In the genomic region with DNA sequence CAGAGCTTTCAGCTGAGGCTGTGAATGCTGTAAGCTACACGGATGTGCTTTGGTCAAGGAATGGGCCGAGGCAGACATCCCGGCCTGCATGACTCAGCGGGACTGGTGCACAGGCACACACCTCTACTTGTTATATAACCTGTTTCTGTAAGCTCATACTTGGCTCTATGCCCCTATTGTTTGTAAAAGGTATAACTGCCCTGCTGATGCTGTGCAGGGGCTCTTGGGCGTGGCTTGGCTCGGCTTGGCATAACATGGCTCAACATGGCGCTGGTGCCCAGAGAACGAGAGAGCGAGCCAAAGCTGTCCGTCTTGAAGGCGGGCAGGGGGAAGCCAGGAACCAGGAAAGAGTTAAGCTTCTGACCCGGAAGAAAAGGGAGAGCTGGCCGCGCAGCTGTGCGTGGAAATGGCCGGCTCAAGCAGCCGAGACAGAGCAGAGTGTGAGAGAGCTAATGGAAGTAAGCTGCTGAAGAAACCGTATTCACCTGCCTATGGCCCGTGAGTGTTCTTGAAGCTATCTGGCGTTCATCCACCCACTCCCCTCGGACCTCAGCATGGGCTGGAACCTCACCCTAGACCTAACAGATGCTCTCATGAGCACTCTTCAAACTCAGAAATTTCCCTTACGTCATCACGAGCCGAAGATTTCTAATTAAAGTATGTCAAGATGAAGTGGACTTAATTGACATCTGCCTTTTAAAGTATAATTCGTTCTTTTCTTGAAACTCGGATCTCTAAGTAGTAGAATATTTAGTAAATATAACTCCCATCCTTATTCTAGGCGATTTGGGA, we compare ENCODE assay signal across 1 cellular context.
TF ChIP-seq lines count a peak whose summit lies in the region.

No MANE protein-coding gene starts in this region.

TF ChIP-seq in K562, 482 proteins besides CTCF, POLR2A, EP300 and RAD21 (continued from another document and continues in another):
- TF ChIP-seq, protein P1, sequence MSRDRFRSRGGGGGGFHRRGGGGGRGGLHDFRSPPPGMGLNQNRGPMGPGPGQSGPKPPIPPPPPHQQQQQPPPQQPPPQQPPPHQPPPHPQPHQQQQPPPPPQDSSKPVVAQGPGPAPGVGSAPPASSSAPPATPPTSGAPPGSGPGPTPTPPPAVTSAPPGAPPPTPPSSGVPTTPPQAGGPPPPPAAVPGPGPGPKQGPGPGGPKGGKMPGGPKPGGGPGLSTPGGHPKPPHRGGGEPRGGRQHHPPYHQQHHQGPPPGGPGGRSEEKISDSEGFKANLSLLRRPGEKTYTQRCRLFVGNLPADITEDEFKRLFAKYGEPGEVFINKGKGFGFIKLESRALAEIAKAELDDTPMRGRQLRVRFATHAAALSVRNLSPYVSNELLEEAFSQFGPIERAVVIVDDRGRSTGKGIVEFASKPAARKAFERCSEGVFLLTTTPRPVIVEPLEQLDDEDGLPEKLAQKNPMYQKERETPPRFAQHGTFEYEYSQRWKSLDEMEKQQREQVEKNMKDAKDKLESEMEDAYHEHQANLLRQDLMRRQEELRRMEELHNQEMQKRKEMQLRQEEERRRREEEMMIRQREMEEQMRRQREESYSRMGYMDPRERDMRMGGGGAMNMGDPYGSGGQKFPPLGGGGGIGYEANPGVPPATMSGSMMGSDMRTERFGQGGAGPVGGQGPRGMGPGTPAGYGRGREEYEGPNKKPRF (IDR thresholded peaks at IDR 0.05; ENCODE audit: low read depth, low read length): no peak
- TF ChIP-seq ETV1 (tag; conservative IDR thresholded peaks at IDR 0.05; ENCODE audit: low read depth): peak; percentile 33; the same call in 1 of the 2 replicates
- TF ChIP-seq NCOA2 (IDR thresholded peaks at IDR 0.05; ENCODE audit: partially characterized antibody in 2 of 2): no peak
- no peak for TF ChIP-seq CBX1 (IDR thresholded peaks at IDR 0.05; ENCODE audit: low read depth)
- TF ChIP-seq TEAD1 (CRISPR knock-in tag; IDR thresholded peaks at IDR 0.05): no peak
- TF ChIP-seq RBM14 (IDR thresholded peaks at IDR 0.05; ENCODE audit: borderline replicate concordance, insufficient read depth, low read depth, low read length): no peak
- no peak for TF ChIP-seq MEIS2 (IDR thresholded peaks at IDR 0.05; ENCODE audit: partially characterized antibody)
- TF ChIP-seq SMARCA4 (IDR thresholded peaks at IDR 0.05): no peak
- no peak for TF ChIP-seq SMAD3 (CRISPR knock-in tag; conservative IDR thresholded peaks at IDR 0.05)
- peak; percentile 85 for TF ChIP-seq GABPA (tag; conservative IDR thresholded peaks at IDR 0.05; ENCODE audit: low read depth)
- no peak for TF ChIP-seq ZNF561 (CRISPR knock-in tag; conservative IDR thresholded peaks at IDR 0.05)
- peak in 1 of 3 experiments; percentile 17 for TF ChIP-seq YY1 (IDR thresholded peaks at IDR 0.05; ENCODE audit: borderline replicate concordance in 1 of 3, control insufficient read depth in 1 of 3, extremely low read depth in 1 of 3, insufficient read depth in 3 of 3, insufficient read length in 1 of 3, insufficient replicate concordance in 2 of 3, low read depth in 1 of 3, low read length in 2 of 3)
- no peak for TF ChIP-seq ARHGAP35 (IDR thresholded peaks at IDR 0.05; ENCODE audit: partially characterized antibody)
- TF ChIP-seq, protein P2, sequence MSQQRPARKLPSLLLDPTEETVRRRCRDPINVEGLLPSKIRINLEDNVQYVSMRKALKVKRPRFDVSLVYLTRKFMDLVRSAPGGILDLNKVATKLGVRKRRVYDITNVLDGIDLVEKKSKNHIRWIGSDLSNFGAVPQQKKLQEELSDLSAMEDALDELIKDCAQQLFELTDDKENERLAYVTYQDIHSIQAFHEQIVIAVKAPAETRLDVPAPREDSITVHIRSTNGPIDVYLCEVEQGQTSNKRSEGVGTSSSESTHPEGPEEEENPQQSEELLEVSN (IDR thresholded peaks at IDR 0.05; ENCODE audit: borderline replicate concordance in 1 of 2, extremely low read depth in 1 of 2, insufficient read depth in 1 of 2, insufficient read length in 1 of 2, low read depth in 1 of 2, low read length in 1 of 2, poor library complexity in 1 of 2, severe bottlenecking in 1 of 2): no peak
- TF ChIP-seq SAFB (IDR thresholded peaks at IDR 0.05; ENCODE audit: borderline replicate concordance, low read depth, low read length): no peak
- no peak for TF ChIP-seq HDAC1 (IDR thresholded peaks at IDR 0.05)
- no peak for TF ChIP-seq ARID1B (IDR thresholded peaks at IDR 0.05)
- peak; percentile 86 for TF ChIP-seq GABPB1 (CRISPR knock-in tag; IDR thresholded peaks at IDR 0.05)
- peak; percentile 65; the same call in 1 of the 2 replicates for TF ChIP-seq EHMT2 (IDR thresholded peaks at IDR 0.05)
- peak; percentile 82 for TF ChIP-seq MAFG (tag; conservative IDR thresholded peaks at IDR 0.05)
- TF ChIP-seq SRSF1 (IDR thresholded peaks at IDR 0.05; ENCODE audit: low read depth, low read length): no peak
- TF ChIP-seq, protein P3, sequence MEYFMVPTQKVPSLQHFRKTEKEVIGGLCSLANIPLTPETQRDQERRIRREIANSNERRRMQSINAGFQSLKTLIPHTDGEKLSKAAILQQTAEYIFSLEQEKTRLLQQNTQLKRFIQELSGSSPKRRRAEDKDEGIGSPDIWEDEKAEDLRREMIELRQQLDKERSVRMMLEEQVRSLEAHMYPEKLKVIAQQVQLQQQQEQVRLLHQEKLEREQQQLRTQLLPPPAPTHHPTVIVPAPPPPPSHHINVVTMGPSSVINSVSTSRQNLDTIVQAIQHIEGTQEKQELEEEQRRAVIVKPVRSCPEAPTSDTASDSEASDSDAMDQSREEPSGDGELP (CRISPR knock-in tag; IDR thresholded peaks at IDR 0.05; ENCODE audit: borderline replicate concordance): peak; percentile 46; the same call in 1 of the 2 replicates
- peak; percentile 23; the same call in 1 of the 2 replicates for TF ChIP-seq C11orf30 (IDR thresholded peaks at IDR 0.05; ENCODE audit: low read depth)
- TF ChIP-seq, protein P4, sequence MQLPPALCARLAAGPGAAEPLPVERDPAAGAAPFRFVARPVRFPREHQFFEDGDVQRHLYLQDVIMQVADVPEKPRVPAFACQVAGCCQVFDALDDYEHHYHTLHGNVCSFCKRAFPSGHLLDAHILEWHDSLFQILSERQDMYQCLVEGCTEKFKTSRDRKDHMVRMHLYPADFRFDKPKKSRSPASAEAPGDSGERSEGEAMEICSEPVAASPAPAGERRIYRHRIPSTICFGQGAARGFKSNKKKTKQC (CRISPR knock-in tag; IDR thresholded peaks at IDR 0.05): no peak
- no peak for TF ChIP-seq ZNF41 (CRISPR knock-in tag; conservative IDR thresholded peaks at IDR 0.05)
- TF ChIP-seq CXXC5 (CRISPR knock-in tag; IDR thresholded peaks at IDR 0.05): peak; percentile 54
- TF ChIP-seq, protein P5, sequence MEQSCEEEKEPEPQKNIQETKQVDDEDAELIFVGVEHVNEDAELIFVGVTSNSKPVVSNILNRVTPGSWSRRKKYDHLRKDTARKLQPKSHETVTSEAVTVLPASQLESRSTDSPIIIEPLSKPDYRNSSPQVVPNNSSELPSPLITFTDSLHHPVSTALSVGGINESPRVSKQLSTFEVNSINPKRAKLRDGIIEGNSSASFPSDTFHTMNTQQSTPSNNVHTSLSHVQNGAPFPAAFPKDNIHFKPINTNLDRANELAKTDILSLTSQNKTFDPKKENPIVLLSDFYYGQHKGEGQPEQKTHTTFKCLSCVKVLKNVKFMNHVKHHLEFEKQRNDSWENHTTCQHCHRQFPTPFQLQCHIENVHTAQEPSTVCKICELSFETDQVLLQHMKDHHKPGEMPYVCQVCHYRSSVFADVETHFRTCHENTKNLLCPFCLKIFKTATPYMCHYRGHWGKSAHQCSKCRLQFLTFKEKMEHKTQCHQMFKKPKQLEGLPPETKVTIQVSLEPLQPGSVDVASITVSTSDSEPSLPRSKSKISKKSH (CRISPR knock-in tag; IDR thresholded peaks at IDR 0.05): no peak
- TF ChIP-seq, protein P6, sequence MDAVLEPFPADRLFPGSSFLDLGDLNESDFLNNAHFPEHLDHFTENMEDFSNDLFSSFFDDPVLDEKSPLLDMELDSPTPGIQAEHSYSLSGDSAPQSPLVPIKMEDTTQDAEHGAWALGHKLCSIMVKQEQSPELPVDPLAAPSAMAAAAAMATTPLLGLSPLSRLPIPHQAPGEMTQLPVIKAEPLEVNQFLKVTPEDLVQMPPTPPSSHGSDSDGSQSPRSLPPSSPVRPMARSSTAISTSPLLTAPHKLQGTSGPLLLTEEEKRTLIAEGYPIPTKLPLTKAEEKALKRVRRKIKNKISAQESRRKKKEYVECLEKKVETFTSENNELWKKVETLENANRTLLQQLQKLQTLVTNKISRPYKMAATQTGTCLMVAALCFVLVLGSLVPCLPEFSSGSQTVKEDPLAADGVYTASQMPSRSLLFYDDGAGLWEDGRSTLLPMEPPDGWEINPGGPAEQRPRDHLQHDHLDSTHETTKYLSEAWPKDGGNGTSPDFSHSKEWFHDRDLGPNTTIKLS (IDR thresholded peaks at IDR 0.05; ENCODE audit: borderline replicate concordance, low read depth): no peak
- TF ChIP-seq COPS2 (conservative IDR thresholded peaks at IDR 0.05): no peak
- TF ChIP-seq, protein P7, sequence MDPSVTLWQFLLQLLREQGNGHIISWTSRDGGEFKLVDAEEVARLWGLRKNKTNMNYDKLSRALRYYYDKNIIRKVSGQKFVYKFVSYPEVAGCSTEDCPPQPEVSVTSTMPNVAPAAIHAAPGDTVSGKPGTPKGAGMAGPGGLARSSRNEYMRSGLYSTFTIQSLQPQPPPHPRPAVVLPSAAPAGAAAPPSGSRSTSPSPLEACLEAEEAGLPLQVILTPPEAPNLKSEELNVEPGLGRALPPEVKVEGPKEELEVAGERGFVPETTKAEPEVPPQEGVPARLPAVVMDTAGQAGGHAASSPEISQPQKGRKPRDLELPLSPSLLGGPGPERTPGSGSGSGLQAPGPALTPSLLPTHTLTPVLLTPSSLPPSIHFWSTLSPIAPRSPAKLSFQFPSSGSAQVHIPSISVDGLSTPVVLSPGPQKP (CRISPR knock-in tag; IDR thresholded peaks at IDR 0.05): no peak
- TF ChIP-seq ATF1 (CRISPR knock-in tag; IDR thresholded peaks at IDR 0.05): no peak
- peak; percentile 33; the same call in 1 of the 2 replicates for TF ChIP-seq ATF1 (tag; IDR thresholded peaks at IDR 0.05)
- TF ChIP-seq, protein P8, sequence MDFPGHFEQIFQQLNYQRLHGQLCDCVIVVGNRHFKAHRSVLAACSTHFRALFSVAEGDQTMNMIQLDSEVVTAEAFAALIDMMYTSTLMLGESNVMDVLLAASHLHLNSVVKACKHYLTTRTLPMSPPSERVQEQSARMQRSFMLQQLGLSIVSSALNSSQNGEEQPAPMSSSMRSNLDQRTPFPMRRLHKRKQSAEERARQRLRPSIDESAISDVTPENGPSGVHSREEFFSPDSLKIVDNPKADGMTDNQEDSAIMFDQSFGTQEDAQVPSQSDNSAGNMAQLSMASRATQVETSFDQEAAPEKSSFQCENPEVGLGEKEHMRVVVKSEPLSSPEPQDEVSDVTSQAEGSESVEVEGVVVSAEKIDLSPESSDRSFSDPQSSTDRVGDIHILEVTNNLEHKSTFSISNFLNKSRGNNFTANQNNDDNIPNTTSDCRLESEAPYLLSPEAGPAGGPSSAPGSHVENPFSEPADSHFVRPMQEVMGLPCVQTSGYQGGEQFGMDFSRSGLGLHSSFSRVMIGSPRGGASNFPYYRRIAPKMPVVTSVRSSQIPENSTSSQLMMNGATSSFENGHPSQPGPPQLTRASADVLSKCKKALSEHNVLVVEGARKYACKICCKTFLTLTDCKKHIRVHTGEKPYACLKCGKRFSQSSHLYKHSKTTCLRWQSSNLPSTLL (IDR thresholded peaks at IDR 0.05): no peak
- TF ChIP-seq NFE2 (IDR thresholded peaks at IDR 0.05; ENCODE audit: low read depth): peak; percentile 27; the same call in 1 of the 2 replicates
- peak; percentile 92 for TF ChIP-seq NR2C2 (CRISPR knock-in tag; IDR thresholded peaks at IDR 0.05)
- peak; percentile 95 for TF ChIP-seq NR2C2 (tag; IDR thresholded peaks at IDR 0.05)
- TF ChIP-seq BACH1 (tag; IDR thresholded peaks at IDR 0.05): peak; percentile 74
